1 cellular context compared by ENCODE assay signal in the genomic region with DNA sequence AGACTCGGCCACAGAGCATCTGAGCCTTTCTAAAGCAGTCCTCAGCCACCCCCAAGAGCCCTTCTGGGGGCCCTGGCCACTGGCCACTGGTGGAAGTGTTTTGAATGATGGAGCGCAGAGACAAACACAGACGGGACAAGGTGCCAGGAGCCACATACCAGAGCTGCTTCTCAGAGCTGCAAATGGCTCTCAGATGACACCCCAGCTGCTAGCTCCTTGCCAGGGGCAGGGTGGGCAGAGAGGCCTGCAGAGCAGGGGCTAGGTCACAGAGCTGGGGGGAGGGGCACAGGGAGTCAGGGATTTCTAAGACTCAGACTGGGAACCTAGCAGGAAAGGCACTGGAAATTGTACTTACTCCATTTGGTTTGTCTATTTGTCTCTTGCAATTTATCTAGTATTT.
TF ChIP-seq lines count a peak whose summit lies in the region.

No MANE protein-coding gene starts in this region.

TF ChIP-seq in GM23338, 12 proteins besides CTCF, POLR2A, EP300 and RAD21 (continued from another document):
- TF ChIP-seq, protein P1, sequence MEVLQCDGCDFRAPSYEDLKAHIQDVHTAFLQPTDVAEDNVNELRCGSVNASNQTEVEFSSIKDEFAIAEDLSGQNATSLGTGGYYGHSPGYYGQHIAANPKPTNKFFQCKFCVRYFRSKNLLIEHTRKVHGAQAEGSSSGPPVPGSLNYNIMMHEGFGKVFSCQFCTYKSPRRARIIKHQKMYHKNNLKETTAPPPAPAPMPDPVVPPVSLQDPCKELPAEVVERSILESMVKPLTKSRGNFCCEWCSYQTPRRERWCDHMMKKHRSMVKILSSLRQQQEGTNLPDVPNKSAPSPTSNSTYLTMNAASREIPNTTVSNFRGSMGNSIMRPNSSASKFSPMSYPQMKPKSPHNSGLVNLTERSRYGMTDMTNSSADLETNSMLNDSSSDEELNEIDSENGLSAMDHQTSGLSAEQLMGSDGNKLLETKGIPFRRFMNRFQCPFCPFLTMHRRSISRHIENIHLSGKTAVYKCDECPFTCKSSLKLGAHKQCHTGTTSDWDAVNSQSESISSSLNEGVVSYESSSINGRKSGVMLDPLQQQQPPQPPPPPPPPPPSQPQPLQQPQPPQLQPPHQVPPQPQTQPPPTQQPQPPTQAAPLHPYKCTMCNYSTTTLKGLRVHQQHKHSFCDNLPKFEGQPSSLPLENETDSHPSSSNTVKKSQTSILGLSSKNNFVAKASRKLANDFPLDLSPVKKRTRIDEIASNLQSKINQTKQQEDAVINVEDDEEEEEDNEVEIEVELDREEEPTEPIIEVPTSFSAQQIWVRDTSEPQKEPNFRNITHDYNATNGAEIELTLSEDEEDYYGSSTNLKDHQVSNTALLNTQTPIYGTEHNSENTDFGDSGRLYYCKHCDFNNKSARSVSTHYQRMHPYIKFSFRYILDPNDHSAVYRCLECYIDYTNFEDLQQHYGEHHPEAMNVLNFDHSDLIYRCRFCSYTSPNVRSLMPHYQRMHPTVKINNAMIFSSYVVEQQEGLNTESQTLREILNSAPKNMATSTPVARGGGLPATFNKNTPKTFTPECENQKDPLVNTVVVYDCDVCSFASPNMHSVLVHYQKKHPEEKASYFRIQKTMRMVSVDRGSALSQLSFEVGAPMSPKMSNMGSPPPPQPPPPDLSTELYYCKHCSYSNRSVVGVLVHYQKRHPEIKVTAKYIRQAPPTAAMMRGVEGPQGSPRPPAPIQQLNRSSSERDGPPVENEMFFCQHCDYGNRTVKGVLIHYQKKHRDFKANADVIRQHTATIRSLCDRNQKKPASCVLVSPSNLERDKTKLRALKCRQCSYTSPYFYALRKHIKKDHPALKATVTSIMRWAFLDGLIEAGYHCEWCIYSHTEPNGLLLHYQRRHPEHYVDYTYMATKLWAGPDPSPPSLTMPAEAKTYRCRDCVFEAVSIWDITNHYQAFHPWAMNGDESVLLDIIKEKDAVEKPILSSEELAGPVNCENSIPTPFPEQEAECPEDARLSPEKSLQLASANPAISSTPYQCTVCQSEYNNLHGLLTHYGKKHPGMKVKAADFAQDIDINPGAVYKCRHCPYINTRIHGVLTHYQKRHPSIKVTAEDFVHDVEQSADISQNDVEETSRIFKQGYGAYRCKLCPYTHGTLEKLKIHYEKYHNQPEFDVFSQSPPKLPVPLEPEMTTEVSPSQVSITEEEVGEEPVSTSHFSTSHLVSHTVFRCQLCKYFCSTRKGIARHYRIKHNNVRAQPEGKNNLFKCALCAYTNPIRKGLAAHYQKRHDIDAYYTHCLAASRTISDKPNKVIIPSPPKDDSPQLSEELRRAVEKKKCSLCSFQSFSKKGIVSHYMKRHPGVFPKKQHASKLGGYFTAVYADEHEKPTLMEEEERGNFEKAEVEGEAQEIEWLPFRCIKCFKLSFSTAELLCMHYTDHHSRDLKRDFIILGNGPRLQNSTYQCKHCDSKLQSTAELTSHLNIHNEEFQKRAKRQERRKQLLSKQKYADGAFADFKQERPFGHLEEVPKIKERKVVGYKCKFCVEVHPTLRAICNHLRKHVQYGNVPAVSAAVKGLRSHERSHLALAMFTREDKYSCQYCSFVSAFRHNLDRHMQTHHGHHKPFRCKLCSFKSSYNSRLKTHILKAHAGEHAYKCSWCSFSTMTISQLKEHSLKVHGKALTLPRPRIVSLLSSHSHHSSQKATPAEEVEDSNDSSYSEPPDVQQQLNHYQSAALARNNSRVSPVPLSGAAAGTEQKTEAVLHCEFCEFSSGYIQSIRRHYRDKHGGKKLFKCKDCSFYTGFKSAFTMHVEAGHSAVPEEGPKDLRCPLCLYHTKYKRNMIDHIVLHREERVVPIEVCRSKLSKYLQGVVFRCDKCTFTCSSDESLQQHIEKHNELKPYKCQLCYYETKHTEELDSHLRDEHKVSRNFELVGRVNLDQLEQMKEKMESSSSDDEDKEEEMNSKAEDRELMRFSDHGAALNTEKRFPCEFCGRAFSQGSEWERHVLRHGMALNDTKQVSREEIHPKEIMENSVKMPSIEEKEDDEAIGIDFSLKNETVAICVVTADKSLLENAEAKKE (CRISPR knock-in tag; IDR thresholded peaks at IDR 0.05), result no peak
- TF ChIP-seq, protein P2, sequence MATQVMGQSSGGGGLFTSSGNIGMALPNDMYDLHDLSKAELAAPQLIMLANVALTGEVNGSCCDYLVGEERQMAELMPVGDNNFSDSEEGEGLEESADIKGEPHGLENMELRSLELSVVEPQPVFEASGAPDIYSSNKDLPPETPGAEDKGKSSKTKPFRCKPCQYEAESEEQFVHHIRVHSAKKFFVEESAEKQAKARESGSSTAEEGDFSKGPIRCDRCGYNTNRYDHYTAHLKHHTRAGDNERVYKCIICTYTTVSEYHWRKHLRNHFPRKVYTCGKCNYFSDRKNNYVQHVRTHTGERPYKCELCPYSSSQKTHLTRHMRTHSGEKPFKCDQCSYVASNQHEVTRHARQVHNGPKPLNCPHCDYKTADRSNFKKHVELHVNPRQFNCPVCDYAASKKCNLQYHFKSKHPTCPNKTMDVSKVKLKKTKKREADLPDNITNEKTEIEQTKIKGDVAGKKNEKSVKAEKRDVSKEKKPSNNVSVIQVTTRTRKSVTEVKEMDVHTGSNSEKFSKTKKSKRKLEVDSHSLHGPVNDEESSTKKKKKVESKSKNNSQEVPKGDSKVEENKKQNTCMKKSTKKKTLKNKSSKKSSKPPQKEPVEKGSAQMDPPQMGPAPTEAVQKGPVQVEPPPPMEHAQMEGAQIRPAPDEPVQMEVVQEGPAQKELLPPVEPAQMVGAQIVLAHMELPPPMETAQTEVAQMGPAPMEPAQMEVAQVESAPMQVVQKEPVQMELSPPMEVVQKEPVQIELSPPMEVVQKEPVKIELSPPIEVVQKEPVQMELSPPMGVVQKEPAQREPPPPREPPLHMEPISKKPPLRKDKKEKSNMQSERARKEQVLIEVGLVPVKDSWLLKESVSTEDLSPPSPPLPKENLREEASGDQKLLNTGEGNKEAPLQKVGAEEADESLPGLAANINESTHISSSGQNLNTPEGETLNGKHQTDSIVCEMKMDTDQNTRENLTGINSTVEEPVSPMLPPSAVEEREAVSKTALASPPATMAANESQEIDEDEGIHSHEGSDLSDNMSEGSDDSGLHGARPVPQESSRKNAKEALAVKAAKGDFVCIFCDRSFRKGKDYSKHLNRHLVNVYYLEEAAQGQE (IDR thresholded peaks at IDR 0.05; ENCODE audit: unreplicated experiment), result no peak
